ENCODE assay signal across 18 cellular contexts in genomic region chr13:44929691-44930090, GRCh38.
"Had no signal": no experiment of that assay in that cellular context is flagged by ENCODE, and none has a peak within 500 bp of the region (broad histone marks: within the 10 kb centered on the region; RNA-seq: fewer than 3 reads in every experiment).

No MANE protein-coding gene starts in this region.

- H3K4me3 Mint-ChIP-seq: activated CD4-positive, alpha-beta memory T cell treated with anti-CD3 and anti-CD28 coated beads, Interleukin-2, amount 10 ng/mL, durations not matched to agents 7 days and 5 days; activated CD4-positive, alpha-beta T cell treated with anti-CD3 and anti-CD28 coated beads, Interleukin-2, amount 10 ng/mL, durations not matched to agents 24 days and 14 days; activated naive CD4-positive, alpha-beta T cell treated with anti-CD3 and anti-CD28 coated beads, Interleukin-2, amount 10 ng/mL, durations not matched to agents 7 days and 5 days; dendritic cell treated with granulocyte-macrophage colony-stimulating factor and Interleukin-4, amounts not matched to agents 40 ng/mL and 50 ng/mL, for 4 days; naive B cell; stimulated activated naive CD8-positive, alpha-beta T cell treated with anti-CD3 and anti-CD28 coated beads, Interleukin-15, amount 100 ng/mL, for 72 hours had no signal

- H3K27me3 ChIP-seq: tibial artery had no signal

- DNase-seq: activated CD4-positive, alpha-beta memory T cell treated with anti-CD3 and anti-CD28 coated beads, Interleukin-2, amount 10 ng/mL, durations not matched to agents 7 days and 5 days; activated effector memory CD4-positive, alpha-beta T cell treated with anti-CD3 and anti-CD28 coated beads, Interleukin-2, amount 50 U/mL, for 16 hours; activated naive CD4-positive, alpha-beta T cell treated with anti-CD3 and anti-CD28 coated beads, Interleukin-2, amount 10 ng/mL, durations not matched to agents 7 days and 5 days; amygdala; cerebellar nuclear complex; effector CD4-positive, alpha-beta T cell; left colon; mesenchymal stem cell; naive B cell; stimulated activated CD4-positive, alpha-beta T cell treated with anti-CD3 and anti-CD28 coated beads, Interleukin-12 subunit alpha, Interleukin-12 subunit beta, amount 100 ng/mL, for 4 hours; stimulated activated CD4-positive, alpha-beta T cell treated with anti-CD3 and anti-CD28 coated beads, Interleukin-4, amount 100 ng/mL, for 4 hours; stimulated activated naive CD8-positive, alpha-beta T cell treated with anti-CD3 and anti-CD28 coated beads, Interleukin-15, amount 100 ng/mL, for 72 hours; tibial artery had no signal

- H3K9me3 Mint-ChIP-seq: activated CD4-positive, alpha-beta memory T cell treated with anti-CD3 and anti-CD28 coated beads, Interleukin-2, amount 10 ng/mL, durations not matched to agents 7 days and 5 days; activated CD4-positive, alpha-beta T cell treated with anti-CD3 and anti-CD28 coated beads, Interleukin-2, amount 10 ng/mL, durations not matched to agents 24 days and 14 days; activated naive CD4-positive, alpha-beta T cell treated with anti-CD3 and anti-CD28 coated beads, Interleukin-2, amount 10 ng/mL, durations not matched to agents 7 days and 5 days; dendritic cell treated with granulocyte-macrophage colony-stimulating factor and Interleukin-4, amounts not matched to agents 40 ng/mL and 50 ng/mL, for 4 days; naive B cell; stimulated activated naive CD8-positive, alpha-beta T cell treated with anti-CD3 and anti-CD28 coated beads, Interleukin-15, amount 100 ng/mL, for 72 hours had no signal

- ATAC-seq: activated CD4-positive, CD25-positive, alpha-beta regulatory T cell treated with anti-CD3 and anti-CD28 coated beads, Interleukin-2, amount 50 U/mL, for 24 hours; left colon; stimulated activated naive CD8-positive, alpha-beta T cell treated with anti-CD3 and anti-CD28 coated beads, Interleukin-15, amount 100 ng/mL, for 72 hours had no signal

- H3K27ac Mint-ChIP-seq: activated CD4-positive, alpha-beta memory T cell treated with anti-CD3 and anti-CD28 coated beads, Interleukin-2, amount 10 ng/mL, durations not matched to agents 7 days and 5 days; activated CD4-positive, alpha-beta T cell treated with anti-CD3 and anti-CD28 coated beads, Interleukin-2, amount 10 ng/mL, durations not matched to agents 24 days and 14 days; activated naive CD4-positive, alpha-beta T cell treated with anti-CD3 and anti-CD28 coated beads, Interleukin-2, amount 10 ng/mL, durations not matched to agents 7 days and 5 days; stimulated activated naive CD8-positive, alpha-beta T cell treated with anti-CD3 and anti-CD28 coated beads, Interleukin-15, amount 100 ng/mL, for 72 hours had no signal

- H3K4me1 Mint-ChIP-seq: naive B cell had no signal

- H3K9me3 ChIP-seq: prostate gland, tibial artery had no signal

- H3K36me3 ChIP-seq: prostate gland, tibial artery had no signal

- H3K27ac ChIP-seq: prostate gland, VCaP had no signal

- H3K36me3 Mint-ChIP-seq: activated naive CD4-positive, alpha-beta T cell treated with anti-CD3 and anti-CD28 coated beads, Interleukin-2, amount 10 ng/mL, durations not matched to agents 7 days and 5 days; naive B cell had no signal

- H3K4me1 ChIP-seq: prostate gland had no signal

- H3K4me3 ChIP-seq: prostate gland, tibial artery had no signal
